Comparison of ENCODE assay signal across 20 cellular contexts in genomic region chr5:74370168-74370567, GRCh38.
DNase-seq lines count a peak whose midpoint lies in the region; ATAC-seq, FAIRE-seq and TF ChIP-seq lines count a peak whose summit lies in the region.
"Had no signal": no experiment of that assay in that cellular context is flagged by ENCODE, and none has a peak within 500 bp of the region (broad histone marks: within the 10 kb centered on the region; RNA-seq: fewer than 3 reads in every experiment).

No MANE protein-coding gene starts in this region.

- CTCF ChIA-PET in mammary epithelial cell (lab: Charles Lee; ENCODE audit: low non-redundant PET), result no interaction called here

- dilution Hi-C loops in mammary epithelial cell (cut with HindIII; ENCODE audit: low sequenced_read_pairs) (no loop called here), keratinocyte (cut with MboI; ENCODE audit: extremely low pct_ligation_motif_present, low sequenced_read_pairs) (no loop called here)

- in situ Hi-C loops in mammary epithelial cell (cut with MboI; ENCODE audit: low sequenced_read_pairs in 2 of 2), result no loop called here

- no peaks in the 10 kb centered on the region for H3K36me3 ChIP-seq in GM23338 (ENCODE audit: insufficient read depth)
- no peaks in the 10 kb centered on the region for H3K36me3 ChIP-seq in mammary epithelial cell (ENCODE audit: insufficient read depth, low read length)
- H3K36me3 ChIP-seq in keratinocyte (ENCODE audit: control insufficient read depth in 2 of 2, extremely low read depth in 1 of 2, insufficient read depth in 2 of 2, low read length in 2 of 2), result no peaks in the 10 kb centered on the region

- H3K27me3 ChIP-seq in GM23338 (ENCODE audit: insufficient read depth), result no peaks in the 10 kb centered on the region
- no peaks in the 10 kb centered on the region for H3K27me3 ChIP-seq in mammary epithelial cell (ENCODE audit: insufficient read depth, low read length)
- H3K27me3 ChIP-seq in keratinocyte (ENCODE audit: control insufficient read depth, extremely low read depth, insufficient read depth, low read length), result no peaks in the 10 kb centered on the region

- no peaks in the 10 kb centered on the region for H3F3A ChIP-seq in GM23338 (replicated peaks; ENCODE audit: low read depth)

- no TSS peak for BruUV-seq in mammary epithelial cell (replicated peaks; lab: Mats Ljungman, UMichigan)

- H3K9ac ChIP-seq in mammary epithelial cell (ENCODE audit: insufficient read depth, low read length) (no peak overlapping the region), keratinocyte (ENCODE audit: control insufficient read depth, extremely low read depth, insufficient read depth, low read length) (no peak overlapping the region)
- H3K9ac ChIP-seq: GM23248 had no signal

- WGBS in mammary epithelial cell (ENCODE audit: low coverage, missing lambda C conversion rate), result 13% methylated on average over 6 of the region's 7 CpGs

- H3K27ac Mint-ChIP-seq in GM23338 (no peak overlapping the region), natural killer cell (no peak overlapping the region)
- H3K27ac Mint-ChIP-seq: B cell; CD4-positive, CD25-positive, alpha-beta regulatory T cell had no signal

- H3K27ac ChIP-seq in GM23338 (ENCODE audit: low read depth), result no peak overlapping the region
- H3K27ac ChIP-seq in mammary epithelial cell (ENCODE audit: insufficient read depth, low read depth, low read length), result no peak overlapping the region
- H3K27ac ChIP-seq in keratinocyte (ENCODE audit: control insufficient read depth, insufficient read depth, low read length), result no peak overlapping the region
- H3K27ac ChIP-seq: GM23248 had no signal

- FAIRE-seq in keratinocyte (lab: Jason Lieb, UNC), result peak; percentile 69
- FAIRE-seq: K562 had no signal

- no peak overlapping the region for H3K4me3 ChIP-seq in GM23338
- no peak overlapping the region for H3K4me3 ChIP-seq in mammary epithelial cell (replicated peaks in 1 of 3; ENCODE audit: insufficient read depth in 1 of 3, low read depth in 2 of 3, low read length in 3 of 3)
- no peak overlapping the region for H3K4me3 ChIP-seq in keratinocyte (ENCODE audit: control insufficient read depth in 2 of 3, extremely low read depth in 1 of 3, insufficient read depth in 2 of 3, low read depth in 1 of 3, low read length in 3 of 3)
- H3K4me3 ChIP-seq: GM23248, K562 had no signal

- peaks cover 8% of the 10 kb centered on the region for H3K4me1 Mint-ChIP-seq in GM23338
- no peaks in the 10 kb centered on the region for H3K4me1 Mint-ChIP-seq in natural killer cell
- H3K4me1 Mint-ChIP-seq: B cell; CD4-positive, CD25-positive, alpha-beta regulatory T cell had no signal

- DNase-seq in GM23338 (ENCODE audit: low spot score), result no peak
- DNase-seq in mammary epithelial cell, result no peak
- DNase-seq in keratinocyte (ENCODE audit: low read depth, low spot score), result no peak
- no peak for DNase-seq in sciatic nerve (ENCODE audit: low spot score)
- no peak for DNase-seq in natural killer cell
- DNase-seq in NCI-H146 (lab: John Stamatoyannopoulos, UW), result no peak
- DNase-seq in central memory CD4-positive, alpha-beta T cell, result no peak
- DNase-seq: ACHN; Caco-2; CD4-positive, CD25-positive, alpha-beta regulatory T cell; DMS153; GM23248; NCI-H1436 treated with DMSO at 0.1 percent for 48 hours; NCI-H2081; NCI-H510A; NCI-H774 had no signal

- H3K9me2 ChIP-seq in GM23338 (ENCODE audit: insufficient read depth), result 0 out of 2 replicates have a peak, but pooled peaks cover 4% of the 10 kb centered on the region

- H3K4me1 ChIP-seq in GM23338 (ENCODE audit: insufficient read depth) (no peaks in the 10 kb centered on the region), mammary epithelial cell (ENCODE audit: insufficient read depth, low read length) (no peaks in the 10 kb centered on the region), keratinocyte (ENCODE audit: control insufficient read depth, extremely low read depth, insufficient read depth, low read length) (peaks cover under 1% of the 10 kb centered on the region)

- H3K9me1 ChIP-seq in keratinocyte (ENCODE audit: control insufficient read depth, extremely low read depth, insufficient read depth, low read length), result no peaks in the 10 kb centered on the region

- H2AFZ ChIP-seq in GM23338, result 0 out of 2 replicates have a peak overlapping the region, but pooled peaks have one; percentile 28
- H2AFZ ChIP-seq in mammary epithelial cell (ENCODE audit: low read depth, low read length), result peak overlapping the region; percentile 62
- H2AFZ ChIP-seq in keratinocyte (ENCODE audit: control insufficient read depth, low read length), result peak overlapping the region; percentile 41
- H2AFZ ChIP-seq: GM23248 had no signal

- H3K79me2 ChIP-seq in GM23338 (replicated peaks; ENCODE audit: insufficient read depth), result no peaks in the 10 kb centered on the region
- H3K79me2 ChIP-seq in mammary epithelial cell (ENCODE audit: insufficient read depth, low read length), result no peaks in the 10 kb centered on the region
- no peaks in the 10 kb centered on the region for H3K79me2 ChIP-seq in keratinocyte (ENCODE audit: control insufficient read depth, insufficient read depth, low read length)

- TF ChIP-seq CTCF in GM23338 (conservative IDR thresholded peaks at IDR 0.05; ENCODE audit: low read depth in 2 of 2) (no peak), mammary epithelial cell (conservative IDR thresholded peaks at IDR 0.05 in 1 of 2, IDR thresholded peaks at IDR 0.05 in 1 of 2; ENCODE audit: extremely low read depth in 1 of 2, insufficient read depth in 1 of 2, low read depth in 1 of 2, low read length in 2 of 2) (no peak), keratinocyte (optimal IDR thresholded peaks at IDR 0.05 in 1 of 3, IDR thresholded peaks at IDR 0.05 in 1 of 3, conservative IDR thresholded peaks at IDR 0.05 in 1 of 3; ENCODE audit: extremely low read depth in 1 of 3, insufficient read depth in 2 of 3, low read length in 3 of 3) (no peak), natural killer cell (IDR thresholded peaks at IDR 0.05) (no peak)

- intact Hi-C loops in mammary epithelial cell (cut with micrococcal nuclease) (no loop called here), sciatic nerve (cut with DNase I) (no loop called here), natural killer cell (cut with micrococcal nuclease) (no loop called here)

- H3K9me3 Mint-ChIP-seq in GM23338 (no peaks in the 10 kb centered on the region), natural killer cell (no peaks in the 10 kb centered on the region)

- no peaks in the 10 kb centered on the region for H3K9me3 ChIP-seq in mammary epithelial cell (replicated peaks; ENCODE audit: insufficient read depth, low read length)
- H3K9me3 ChIP-seq in keratinocyte (ENCODE audit: control insufficient read depth, low read depth, low read length), result no peaks in the 10 kb centered on the region
- H3K9me3 ChIP-seq: Caco-2 had no signal

- no peaks in the 10 kb centered on the region for H3K27me3 Mint-ChIP-seq in GM23338 (ENCODE audit: insufficient read depth, low read depth, poor library complexity)
- peaks cover 0 to 3% of the 10 kb centered on the region in 2 donors for H3K27me3 Mint-ChIP-seq in natural killer cell (ENCODE audit: low read depth in 2 of 2)

- H3K4me3 Mint-ChIP-seq in GM23338, result no peak overlapping the region
- no peak overlapping the region for H3K4me3 Mint-ChIP-seq in natural killer cell
- H3K4me3 Mint-ChIP-seq: B cell; CD4-positive, CD25-positive, alpha-beta regulatory T cell had no signal

- no peaks in the 10 kb centered on the region for H4K20me1 ChIP-seq in GM23338 (replicated peaks; ENCODE audit: insufficient read depth)
- no peaks in the 10 kb centered on the region for H4K20me1 ChIP-seq in mammary epithelial cell (ENCODE audit: insufficient read depth, low read length)
- no peaks in the 10 kb centered on the region for H4K20me1 ChIP-seq in keratinocyte (ENCODE audit: control insufficient read depth, extremely low read depth, insufficient read depth, low read length)

- H3K4me2 ChIP-seq in GM23338 (no peak overlapping the region), mammary epithelial cell (ENCODE audit: insufficient read depth, low read depth, low read length) (no peak overlapping the region), keratinocyte (ENCODE audit: control insufficient read depth, extremely low read depth, insufficient read depth, low read depth, low read length) (no peak overlapping the region)

- no peak for ATAC-seq in GM23338
- peak; percentile 60 for ATAC-seq in sciatic nerve
- ATAC-seq in natural killer cell, result no peak
- ATAC-seq in GM21515 (IDR thresholded peaks at IDR 0.05; ENCODE audit: unreplicated experiment), result no peak
- ATAC-seq: HCT116, K562 had no signal

- H3K36me3 Mint-ChIP-seq in GM23338 (ENCODE audit: low read depth) (no peaks in the 10 kb centered on the region), natural killer cell (no peaks in the 10 kb centered on the region)
- H3K36me3 Mint-ChIP-seq: CD4-positive, CD25-positive, alpha-beta regulatory T cell had no signal

TF ChIP-seq in GM23338, 12 proteins besides CTCF, POLR2A, EP300 and RAD21:
- TF ChIP-seq POLR2AphosphoS5 (IDR thresholded peaks at IDR 0.05; ENCODE audit: low read depth), result no peak
- no peak for TF ChIP-seq EZH2phosphoT487 (IDR thresholded peaks at IDR 0.05; ENCODE audit: unreplicated experiment)
- no peak for TF ChIP-seq ZNF114 (CRISPR knock-in tag; IDR thresholded peaks at IDR 0.05)
